Comparison of ENCODE assay signal across 8 cellular contexts in the genomic region with DNA sequence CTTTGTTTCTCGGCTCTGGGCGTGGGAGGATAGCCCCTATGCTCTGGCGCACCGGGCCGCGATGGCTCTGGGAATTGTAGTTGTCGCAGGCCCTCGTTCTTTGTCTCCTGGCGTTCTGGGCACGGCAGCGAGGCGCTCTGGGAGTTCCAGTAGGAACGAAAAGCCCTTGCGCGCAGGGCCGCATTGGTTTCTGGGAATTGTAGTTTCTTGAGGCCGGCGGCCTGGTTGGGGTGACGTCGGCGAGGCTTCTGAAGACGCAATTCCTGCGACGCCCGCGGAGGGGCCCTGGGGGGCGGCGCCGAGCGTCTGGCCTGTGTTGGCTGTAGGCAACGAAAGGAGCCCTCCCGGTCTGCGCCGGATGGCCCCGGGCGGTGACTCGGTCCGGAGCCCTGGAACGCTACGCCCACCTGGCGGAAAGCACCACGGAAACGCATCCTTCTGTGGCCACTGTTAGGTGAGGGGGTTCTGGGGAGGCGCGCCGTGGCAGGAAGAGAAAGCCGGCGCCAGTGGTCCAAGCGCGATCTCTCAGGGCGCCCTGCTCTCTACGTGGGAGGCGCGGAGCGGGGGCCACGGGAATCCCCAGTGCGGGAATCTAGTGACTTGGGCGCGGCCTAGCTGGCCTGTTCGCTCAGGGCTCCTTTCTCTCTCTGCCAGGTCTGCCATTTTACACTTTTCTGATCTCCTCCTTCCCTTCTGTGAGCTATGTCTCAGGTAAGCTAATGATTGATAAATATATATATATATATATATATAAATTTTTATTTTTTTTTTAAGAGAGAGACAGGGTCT. TPM values are rescaled to one million over a fixed set of nuclear protein-coding genes. Genes with fewer than 3 reads are reported as not detected.
DNase-seq lines count a peak whose midpoint lies in the region; ATAC-seq and TF ChIP-seq lines count a peak whose summit lies in the region.

A gene (plus strand): TSS at position 305 of the 789 bp plus-strand sequence. CDS start 398 bp downstream, at position 703.

- peak within 1 kb of the TSS; percentile 73 for H3K4me2 ChIP-seq in PC-9

- H3K9me3 ChIP-seq in HUES64 (ENCODE audit: insufficient read depth, low read depth, low read length) (peaks cover 77% of the 10 kb centered on the region), PC-9 (ENCODE audit: insufficient read depth, low read depth) (peaks cover 75% of the 10 kb centered on the region)

- no peaks in the 10 kb centered on the region for H3K9me2 ChIP-seq in PC-9 (ENCODE audit: insufficient read depth)

- under 1% methylated on average over 60 of the region's 60 CpGs for WGBS in HUES64

- H3K4me3 Mint-ChIP-seq in naive thymus-derived CD8-positive, alpha-beta T cell = peak within 1 kb of the TSS in 2 of 10 donors; percentile 23 to 61

- H3K4me1 Mint-ChIP-seq in naive thymus-derived CD8-positive, alpha-beta T cell = peaks cover 1 to 18% (median 10%) of the 10 kb centered on the region in 4 donors

- H3K36me3 ChIP-seq in HUES64 (ENCODE audit: insufficient read depth, low read length) (peaks cover 43% of the 10 kb centered on the region), PC-9 (ENCODE audit: low read depth) (peaks cover 44% of the 10 kb centered on the region)

- peak within 1 kb of the TSS; percentile 99 for H3K27ac ChIP-seq in HUES64 (ENCODE audit: low read depth, low read length)
- peak within 1 kb of the TSS; percentile 96 for H3K27ac ChIP-seq in PC-9

- H3K27me3 Mint-ChIP-seq in naive thymus-derived CD8-positive, alpha-beta T cell = no peaks in the 10 kb centered on the region

- H4K20me1 ChIP-seq in PC-9 (ENCODE audit: insufficient read depth) = no peaks in the 10 kb centered on the region

- POLR2A ChIA-PET in PC-9 (lab: Charles Lee; ENCODE audit: unreplicated experiment) = interaction anchor here (0.6 to 0.7 kb wide), 3 partner anchors 22 to 252 kb away, joined by 4 to 6 read pairs (median 5); a partner anchor contains a TSS
- POLR2A ChIA-PET in naive thymus-derived CD8-positive, alpha-beta T cell (lab: Charles Lee) = interaction anchor here (0.9 to 2.6 kb wide), 17 partner anchors 22 to 252 kb away, joined by 3 to 21 read pairs (median 5); a partner anchor contains a TSS

- BruUV-seq in PC-9 (replicated peaks; lab: Mats Ljungman, UMichigan) = no TSS peak

- CTCF ChIA-PET in PC-9 (lab: Charles Lee) = no interaction called here

- TF ChIP-seq CTCF in PC-9 (conservative IDR thresholded peaks at IDR 0.05) (peak; percentile 42; the same call in 1 of the 2 replicates), fibroblast of mammary gland (conservative IDR thresholded peaks at IDR 0.05; ENCODE audit: control insufficient read depth, insufficient read depth, low read depth, low read length) (no peak)

- peak; percentile 99 for DNase-seq in DMS53 (lab: John Stamatoyannopoulos, UW)
- peak; percentile 87 to 92 for DNase-seq in PC-9
- DNase-seq in activated T-helper 1 cell treated with anti-CD3 and anti-CD28 coated beads, Interleukin-2, amount 50 U/mL, for 16 hours (ENCODE audit: low read depth in 1 of 2, low spot score in 1 of 2) = peak; percentile 84 to 89
- DNase-seq in fibroblast of mammary gland (ENCODE audit: low read depth) = peak; percentile 95
- peak; percentile 92 to 98 (median 97) for DNase-seq in naive thymus-derived CD8-positive, alpha-beta T cell
- peak; percentile 93 to 99 (median 98) for DNase-seq in stimulated activated naive CD4-positive, alpha-beta T cell (lab: John Stamatoyannopoulos, UW)

- H3K9ac ChIP-seq in HUES64 (ENCODE audit: low read depth, low read length) = peak within 1 kb of the TSS; percentile 96

- no peaks in the 10 kb centered on the region for H3K4me1 ChIP-seq in HUES64 (ENCODE audit: insufficient read depth, low read length)
- H3K4me1 ChIP-seq in PC-9 (replicated peaks; ENCODE audit: insufficient read depth) = peaks cover 7% of the 10 kb centered on the region; the same call in 1 of the 2 replicates

- H3F3A ChIP-seq in PC-9 (ENCODE audit: insufficient read depth, low read depth) = peaks cover 20% of the 10 kb centered on the region

- H2AFZ ChIP-seq in PC-9 = peak within 1 kb of the TSS; percentile 94

- peak within 1 kb of the TSS in 3 of 10 donors; percentile 31 to 85 (median 84) for H3K27ac Mint-ChIP-seq in naive thymus-derived CD8-positive, alpha-beta T cell

- H3K79me2 ChIP-seq in PC-9 (ENCODE audit: low read depth) = peaks cover 13% of the 10 kb centered on the region

- no peaks in the 10 kb centered on the region for H3K27me3 ChIP-seq in HUES64 (ENCODE audit: insufficient read depth, low read length)
- H3K27me3 ChIP-seq in PC-9 (ENCODE audit: insufficient read depth, low read depth) = no peaks in the 10 kb centered on the region

- H3K4me3 ChIP-seq in HUES64 (ENCODE audit: low read length) = peak within 1 kb of the TSS; percentile 75
- peak within 1 kb of the TSS; percentile 85 for H3K4me3 ChIP-seq in PC-9
- peak within 1 kb of the TSS; percentile 87 for H3K4me3 ChIP-seq in fibroblast of mammary gland (ENCODE audit: control insufficient read depth, low read depth, low read length)

- peaks cover 43 to 62% (median 46%) of the 10 kb centered on the region in 3 donors for H3K36me3 Mint-ChIP-seq in naive thymus-derived CD8-positive, alpha-beta T cell

- ATAC-seq in GM21447 (IDR thresholded peaks at IDR 0.05; ENCODE audit: unreplicated experiment) = peak; percentile 65
- ATAC-seq in naive thymus-derived CD8-positive, alpha-beta T cell = peak; percentile 63 to 66

- H3K9me3 Mint-ChIP-seq in naive thymus-derived CD8-positive, alpha-beta T cell = peaks cover 0 to 72% (median 39%) of the 10 kb centered on the region in 9 donors

- intact Hi-C loops in PC-9 (cut with micrococcal nuclease; ENCODE audit: unreplicated experiment) = loop anchor here (1.0 to 2.0 kb wide), 5 partner anchors 44 to 124 kb away; a partner anchor contains a TSS

RNA-seq across cellular contexts. Expression of the gene that starts here (rescaled TPM):
- 12.6 TPM for polyA plus RNA-seq in HUES64 (2013, experiment 1 of 2)
- 14.5 TPM for polyA plus RNA-seq in HUES64 (2013, experiment 2 of 2)
- 10.2 and 11.1 TPM in 2 replicates for total RNA-seq in PC-9 (2021)
- 10 to 100 TPM; 22.6 to 26.4 TPM for total RNA-seq in naive thymus-derived CD8-positive, alpha-beta T cell
- polyA plus RNA-seq in naive thymus-derived CD8-positive, alpha-beta T cell = 10 to 100 TPM; 18.4 to 22.3 (median 22.0) TPM

Comparison
In these comparisons a context has a peak if more than half of its experiments do, and no peak if none do; other contexts are left out.
1. Peak in every context shown above with its lines: DNase-seq, ATAC-seq, H3K4me3 ChIP-seq and H3K27ac ChIP-seq.